27 cellular contexts compared by ENCODE assay signal in the genomic region with DNA sequence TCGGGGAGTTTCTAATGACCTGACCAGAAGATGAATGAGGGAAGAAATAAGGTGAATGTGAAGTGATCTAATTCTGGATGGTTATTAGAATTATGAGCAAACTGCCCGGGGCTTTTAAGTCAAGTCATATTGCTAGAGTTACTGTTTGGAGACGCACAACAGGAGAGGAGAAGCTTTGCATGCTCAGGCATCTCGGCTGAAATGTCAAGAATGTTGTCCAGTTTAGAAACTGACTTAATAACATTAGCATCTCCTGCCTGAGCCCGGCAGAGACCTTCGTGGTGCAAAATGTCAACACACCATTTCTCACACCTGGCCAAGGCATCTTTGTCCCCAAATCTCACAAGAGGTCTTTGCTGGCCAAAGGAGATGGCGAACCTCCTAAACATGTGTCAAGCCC.
DNase-seq lines count a peak whose midpoint lies in the region; FAIRE-seq and TF ChIP-seq lines count a peak whose summit lies in the region.
"Had no signal": no experiment of that assay in that cellular context is flagged by ENCODE, and none has a peak within 500 bp of the region (broad histone marks: within the 10 kb centered on the region; RNA-seq: fewer than 3 reads in every experiment).

No MANE protein-coding gene starts in this region.

- H2AK5ac ChIP-seq in mesenchymal stem cell (ENCODE audit: low read length, severe bottlenecking), result no peak overlapping the region

- TF ChIP-seq CTCF in AG10803 (conservative IDR thresholded peaks at IDR 0.05; ENCODE audit: low read length) (no peak), bronchial epithelial cell (IDR thresholded peaks at IDR 0.05; ENCODE audit: insufficient read depth, low read length, severe bottlenecking) (no peak), coronary artery (IDR thresholded peaks at IDR 0.05) (no peak)

- peak overlapping the region; percentile 49 for H4K91ac ChIP-seq in mesenchymal stem cell (ENCODE audit: low read length)

- 60% methylated on average over 7 of the region's 7 CpGs for WGBS in mesenchymal stem cell

- H3K36me3 ChIP-seq in bronchial epithelial cell (ENCODE audit: control insufficient read depth, insufficient read depth, low read length) (no peaks in the 10 kb centered on the region), mesenchymal stem cell (ENCODE audit: control insufficient read depth in 1 of 2, insufficient read depth in 2 of 2, low read depth in 1 of 2, low read length in 2 of 2) (no peaks in the 10 kb centered on the region), HAP-1 (replicated peaks) (no peaks in the 10 kb centered on the region)
- H3K36me3 ChIP-seq: BLaER1, esophagus muscularis mucosa, gastrocnemius medialis, spleen, suprapubic skin, vagina had no signal

- in situ Hi-C loops in HAP-1 (cut with MboI; ENCODE audit: low sequenced_read_pairs), result no loop called here

- H2BK120ac ChIP-seq in mesenchymal stem cell (ENCODE audit: low read depth, low read length), result peak overlapping the region; percentile 71

- peak overlapping the region; percentile 4 for H4K8ac ChIP-seq in mesenchymal stem cell (ENCODE audit: low read length)

- H2BK15ac ChIP-seq in mesenchymal stem cell (ENCODE audit: low read depth, poor library complexity, severe bottlenecking), result peak overlapping the region; percentile 77

- H2BK5ac ChIP-seq in mesenchymal stem cell (ENCODE audit: low read depth, low read length, poor library complexity, severe bottlenecking), result no peak overlapping the region

- no peak overlapping the region for H3K9ac ChIP-seq in mesenchymal stem cell (ENCODE audit: low read length)
- H3K9ac ChIP-seq: BLaER1 had no signal

- no peak overlapping the region for H3K23ac ChIP-seq in mesenchymal stem cell (ENCODE audit: low read length in 2 of 2)

- DNase-seq in AG10803 (ENCODE audit: low read depth), result peak; percentile 6
- peak; percentile 17 for DNase-seq in HTR-8/SVneo (ENCODE audit: insufficient read length, low spot score)
- DNase-seq in bronchial epithelial cell (ENCODE audit: low read depth), result peak; percentile 89
- peak; percentile 31 for DNase-seq in mesenchymal stem cell
- no peak for DNase-seq in HAP-1 (ENCODE audit: low spot score in 2 of 2)
- no peak for DNase-seq in NCI-H2171 treated with DMSO at 0.1 percent for 48 hours (lab: John Stamatoyannopoulos, UW)
- no peak for DNase-seq in H4 (ENCODE audit: low spot score)
- no peak for DNase-seq in coronary artery (ENCODE audit: low spot score)
- DNase-seq: COR-L47; DMS79; gastrocnemius medialis; kidney glomerular epithelial cell; NCI-H1105; NCI-H2029 treated with DMSO at 0.1 percent for 48 hours; NCI-H446 treated with DMSO at 0.1 percent for 48 hours; nucleus accumbens; OCI-M1; spleen; stimulated activated CD4-positive, alpha-beta T cell treated with anti-CD3 and anti-CD28 coated beads, Interleukin-2, amount 100 ng/mL, for 48 hours; SW 1271; T1000 had no signal

- no peak overlapping the region for H3K27ac ChIP-seq in mesenchymal stem cell (ENCODE audit: low read length, poor library complexity, severe bottlenecking)
- peak overlapping the region in 1 of 2 donors; percentile 56 for H3K27ac ChIP-seq in coronary artery
- H3K27ac ChIP-seq: BLaER1, esophagus muscularis mucosa, gastrocnemius medialis, suprapubic skin, vagina had no signal

- H3K9me3 ChIP-seq in mesenchymal stem cell (ENCODE audit: control insufficient read depth, low read length) (no peaks in the 10 kb centered on the region), HAP-1 (no peaks in the 10 kb centered on the region)
- H3K9me3 ChIP-seq: BLaER1, esophagus muscularis mucosa, gastrocnemius medialis, spleen, suprapubic skin, vagina had no signal

- peak overlapping the region; percentile 38 to 63 for H3K18ac ChIP-seq in mesenchymal stem cell (ENCODE audit: low read depth in 1 of 2, low read length in 2 of 2)

- H3K4ac ChIP-seq in mesenchymal stem cell (ENCODE audit: low read depth in 1 of 2, low read length in 2 of 2), result peak overlapping the region in 1 of 2 experiments; percentile 26

- H3K4me1 ChIP-seq in mesenchymal stem cell (ENCODE audit: control insufficient read depth, insufficient read depth, low read depth, low read length) (peaks cover 3% of the 10 kb centered on the region), HAP-1 (no peaks in the 10 kb centered on the region)
- H3K4me1 ChIP-seq: BLaER1, esophagus muscularis mucosa, gastrocnemius medialis, spleen, suprapubic skin, vagina had no signal

- no peak overlapping the region for H3K4me2 ChIP-seq in mesenchymal stem cell (ENCODE audit: low read length, poor library complexity, severe bottlenecking)
- H3K4me2 ChIP-seq: BLaER1 had no signal

- H2AFZ ChIP-seq in mesenchymal stem cell (ENCODE audit: low read depth, low read length), result no peak overlapping the region

- H3K14ac ChIP-seq in mesenchymal stem cell (ENCODE audit: low read length in 2 of 2), result peak overlapping the region in 1 of 2 experiments; percentile 57

- H3K4me3 ChIP-seq in AG10803 (ENCODE audit: low read length), result no peak overlapping the region
- no peak overlapping the region for H3K4me3 ChIP-seq in bronchial epithelial cell (ENCODE audit: low read depth, low read length)
- H3K4me3 ChIP-seq in mesenchymal stem cell (ENCODE audit: insufficient read depth in 1 of 2, low read depth in 1 of 2, low read length in 2 of 2), result no peak overlapping the region
- no peak overlapping the region for H3K4me3 ChIP-seq in HAP-1
- H3K4me3 ChIP-seq in coronary artery, result no peak overlapping the region
- H3K4me3 ChIP-seq: BLaER1, esophagus muscularis mucosa, gastrocnemius medialis, spleen, suprapubic skin, vagina had no signal

- FAIRE-seq in HTR-8/SVneo (lab: Jason Lieb, UNC), result no peak
- no peak for FAIRE-seq in bronchial epithelial cell (lab: Jason Lieb, UNC)
- FAIRE-seq: colon, GM12892 had no signal

- peak overlapping the region in 1 of 2 experiments; percentile 49 for H2BK12ac ChIP-seq in mesenchymal stem cell (ENCODE audit: low read length in 2 of 2)

- H3K27me3 ChIP-seq in bronchial epithelial cell (ENCODE audit: control insufficient read depth, insufficient read depth, low read length) (no peaks in the 10 kb centered on the region), mesenchymal stem cell (ENCODE audit: control insufficient read depth in 1 of 2, insufficient read depth in 1 of 2, low read length in 2 of 2) (no peaks in the 10 kb centered on the region), HAP-1 (ENCODE audit: low read depth) (no peaks in the 10 kb centered on the region)
- H3K27me3 ChIP-seq: BLaER1, spleen, suprapubic skin, vagina had no signal

- no peaks in the 10 kb centered on the region for H3K79me1 ChIP-seq in mesenchymal stem cell (replicated peaks; ENCODE audit: low read length, poor library complexity, severe bottlenecking)

Comparison
In these comparisons a context has a peak if more than half of its experiments do, and no peak if none do; other contexts are left out.
1. DNase-seq: peak in AG10803 (single experiment), HTR-8/SVneo (single experiment), bronchial epithelial cell (single experiment) and mesenchymal stem cell (single experiment); none in HAP-1 (0 of 2), NCI-H2171 treated with DMSO at 0.1 percent for 48 hours (single experiment), H4 (single experiment) and coronary artery (single experiment).